Comparison of ENCODE assay signal across 23 cellular contexts in genomic region chr2:226707500-226707899, GRCh38.
"Had no signal": no experiment of that assay in that cellular context is flagged by ENCODE, and none has a peak within 500 bp of the region (broad histone marks: within the 10 kb centered on the region; RNA-seq: fewer than 3 reads in every experiment).

No MANE protein-coding gene starts in this region.

- H3K9me3 ChIP-seq: colonic mucosa, left ventricle myocardium inferior, lower lobe of right lung, ovary, right atrium auricular region, sigmoid colon, testis had no signal

- H3K4me1 Mint-ChIP-seq: natural killer cell had no signal

- H3K27ac ChIP-seq: colonic mucosa, hepatocyte, left ventricle myocardium inferior, lower lobe of right lung, ovary, right atrium auricular region, sigmoid colon, testis had no signal

- H3K4me3 Mint-ChIP-seq: memory B cell; mesothelial cell of epicardium; natural killer cell; neural crest cell; stimulated activated naive CD8-positive, alpha-beta T cell treated with anti-CD3 and anti-CD28 coated beads, Interleukin-15, Interleukin-2, amounts not matched to agents 100 ng/mL and 50 ng/mL, for 24 hours had no signal

- ATAC-seq: left cardiac atrium, lower lobe of right lung, natural killer cell had no signal

- DNase-seq: cerebellar nuclear complex; colonic mucosa; dermis blood vessel endothelial cell; foreskin melanocyte; head of caudate nucleus; kidney; left cardiac atrium; left ventricle myocardium inferior; lower lobe of right lung; natural killer cell; nucleus accumbens; ovary; sigmoid colon; stimulated activated CD4-positive, alpha-beta T cell treated with anti-CD3 and anti-CD28 coated beads, Interleukin-2, amount 100 ng/mL, for 48 hours; testis; trophoblast cell had no signal

- H3K27ac Mint-ChIP-seq: memory B cell; mesothelial cell of epicardium; natural killer cell; stimulated activated naive CD8-positive, alpha-beta T cell treated with anti-CD3 and anti-CD28 coated beads, Interleukin-15, Interleukin-2, amounts not matched to agents 100 ng/mL and 50 ng/mL, for 24 hours had no signal

- H3K4me1 ChIP-seq: colonic mucosa, left ventricle myocardium inferior, lower lobe of right lung, right atrium auricular region, testis had no signal

- H3K36me3 ChIP-seq: colonic mucosa, left ventricle myocardium inferior, lower lobe of right lung, ovary, right atrium auricular region, sigmoid colon had no signal

- H3K4me3 ChIP-seq: colonic mucosa, hepatocyte, left ventricle myocardium inferior, lower lobe of right lung, ovary, right atrium auricular region, sigmoid colon, smooth muscle cell, testis had no signal

- H3K36me3 Mint-ChIP-seq: memory B cell, mesothelial cell of epicardium, natural killer cell had no signal

- H3K27me3 ChIP-seq: colonic mucosa, hepatocyte, ovary, right atrium auricular region, sigmoid colon, testis had no signal

- H3K9me3 Mint-ChIP-seq: natural killer cell; stimulated activated naive CD8-positive, alpha-beta T cell treated with anti-CD3 and anti-CD28 coated beads, Interleukin-15, Interleukin-2, amounts not matched to agents 100 ng/mL and 50 ng/mL, for 24 hours had no signal
